Comparison of ENCODE assay signal across 24 cellular contexts in the genomic region with DNA sequence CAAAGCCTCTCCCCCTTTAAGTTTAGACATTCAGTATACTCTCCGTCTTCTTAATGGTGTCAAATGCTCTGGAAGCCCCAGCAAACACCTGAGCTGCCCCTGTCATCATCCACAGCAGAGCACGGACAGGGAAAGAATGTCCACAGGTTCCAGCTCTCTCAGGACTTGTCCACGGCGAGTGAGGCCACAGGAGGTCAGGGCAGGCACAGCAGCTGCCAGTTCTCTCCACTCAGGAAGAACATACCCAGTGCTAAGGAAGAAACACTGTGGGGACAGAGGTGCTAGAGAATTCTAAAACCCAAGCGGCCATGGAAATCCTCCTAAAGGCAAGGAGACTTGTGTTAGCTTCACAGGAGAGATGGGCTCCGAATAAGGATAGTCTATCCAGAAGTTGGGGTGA.
DNase-seq lines count a peak whose midpoint lies in the region; ATAC-seq, FAIRE-seq and TF ChIP-seq lines count a peak whose summit lies in the region.
"Had no signal": no experiment of that assay in that cellular context is flagged by ENCODE, and none has a peak within 500 bp of the region (broad histone marks: within the 10 kb centered on the region; RNA-seq: fewer than 3 reads in every experiment).

No MANE protein-coding gene starts in this region.

- H3K27ac ChIP-seq in right lobe of liver (no peak overlapping the region), HepG2 (ENCODE audit: extremely low read length, insufficient read depth, low read length) (no peak overlapping the region), KOPT-K1 (ENCODE audit: low read depth, low read length, poor library complexity, severe bottlenecking) (peak overlapping the region; percentile 96), dorsolateral prefrontal cortex (peak overlapping the region in 40 of 59 donors; percentile 0 to 94 (median 82))

- BruUV-seq in HepG2 (replicated peaks; lab: Mats Ljungman, UMichigan) = no TSS peak

- no peak for TF ChIP-seq RAD21 in HepG2 (CRISPR knock-in tag; IDR thresholded peaks at IDR 0.05)

- no peaks in the 10 kb centered on the region for H4K20me1 ChIP-seq in HepG2 (ENCODE audit: insufficient read depth, low read length)

- H3K9me3 ChIP-seq in right lobe of liver (no peaks in the 10 kb centered on the region), HepG2 (ENCODE audit: low read length) (no peaks in the 10 kb centered on the region), KOPT-K1 (ENCODE audit: insufficient read depth, low read length, poor library complexity, severe bottlenecking) (no peaks in the 10 kb centered on the region)

- WGBS in right lobe of liver (ENCODE audit: insufficient coverage, low coverage, low lambda C conversion rate, missing lambda C conversion rate) = 65% methylated on average over 6 of the region's 6 CpGs
- 7% methylated on average over 6 of the region's 6 CpGs for WGBS in HepG2 (ENCODE audit: low lambda C conversion rate)

- H2AFZ ChIP-seq in HepG2 (ENCODE audit: low read length) = no peak overlapping the region

- H3K9ac ChIP-seq in HepG2 (ENCODE audit: insufficient read depth, low read depth, low read length) = no peak overlapping the region

- CTCF ChIA-PET in HepG2 (lab: Yijun Ruan, JAX; ENCODE audit: low intra/inter-chr PET ratio, low total read pairs) = no interaction called here

- in situ Hi-C loops in HepG2 (cut with HindIII; ENCODE audit: extremely low pct_ligation_motif_present, low pct_unique_long_range_greater_than_20kb) = loop anchor here (5.0 kb wide), 1 partner anchor 196 kb away; no protein-coding TSS in a partner anchor

- no peak for TF ChIP-seq EP300 in HepG2 (IDR thresholded peaks at IDR 0.05; ENCODE audit: low read depth in 2 of 2, low read length in 2 of 2)
- no peak for TF ChIP-seq EP300 in HepG2 (CRISPR knock-in tag; IDR thresholded peaks at IDR 0.05; ENCODE audit: borderline replicate concordance)

- H3K4me2 ChIP-seq in HepG2 (ENCODE audit: low read depth, low read length) = no peak overlapping the region

- FAIRE-seq in HepG2 (lab: Jason Lieb, UNC) (no peak), GM12891 (lab: Jason Lieb, UNC) (no peak)

- DNase-seq in right lobe of liver (no peak), HepG2 (ENCODE audit: low spot score) (no peak), dorsolateral prefrontal cortex (no peak), GM12891 (ENCODE audit: insufficient read length, low spot score) (no peak), inferior parietal cortex (ENCODE audit: extremely low spot score) (no peak)
- DNase-seq in stimulated activated CD4-positive, alpha-beta T cell treated with anti-CD3 and anti-CD28 coated beads, Interleukin-4, amount 100 ng/mL, for 4 hours = no peak
- DNase-seq: Calu3; CD4-positive, alpha-beta memory T cell; DMS153; GF-D8; H7; HFFc6; KBM-7; MV-4-11; NCI-H1105 treated with DMSO at 0.1 percent for 48 hours; NCI-H2029 treated with DMSO at 0.1 percent for 48 hours; NCI-H226; NCI-H510A treated with DMSO at 0.1 percent for 48 hours; NCI-H748 treated with DMSO at 0.1 percent for 48 hours; NK-92 treated with Interleukin-12 subunit alpha and Interleukin-12 subunit beta, amount 100 ng/mL, for 24 hours; T-cell had no signal

- POLR2A ChIA-PET in HepG2 (lab: Yijun Ruan, JAX) = interaction anchor here (1.1 kb wide), 1 partner anchor 195 kb away, joined by 3 read pairs; no protein-coding TSS in a partner anchor

- intact Hi-C loops in right lobe of liver (cut with DNase I) = no loop called here
- intact Hi-C loops in HepG2 (cut with micrococcal nuclease; ENCODE audit: unreplicated experiment) = no loop called here
- intact Hi-C loops in dorsolateral prefrontal cortex (cut with DNase I) = loop anchor here in 1 of 2 donors (10.0 kb wide), 3 partner anchors 133 to 337 kb away; partner anchors contain the start of gene SERP2

- H3K79me2 ChIP-seq in HepG2 (ENCODE audit: insufficient read depth, low read length) = no peaks in the 10 kb centered on the region

- H3K4me3 ChIP-seq in right lobe of liver (no peak overlapping the region), HepG2 (replicated peaks in 1 of 3; ENCODE audit: insufficient read depth in 1 of 3, low read depth in 2 of 3, low read length in 3 of 3) (no peak overlapping the region), dorsolateral prefrontal cortex (no peak overlapping the region)

- H3K4me1 ChIP-seq in right lobe of liver (no peaks in the 10 kb centered on the region), HepG2 (ENCODE audit: insufficient read depth, low read length) (no peaks in the 10 kb centered on the region)

- no peak for TF ChIP-seq CTCF in right lobe of liver (IDR thresholded peaks at IDR 0.05)
- no peak for TF ChIP-seq CTCF in HepG2 (CRISPR knock-in tag; IDR thresholded peaks at IDR 0.05)
- TF ChIP-seq CTCF in dorsolateral prefrontal cortex (IDR thresholded peaks at IDR 0.05 in 54 of 56, conservative IDR thresholded peaks at IDR 0.05 in 2 of 56; ENCODE audit: low read depth in 1 of 56, partially characterized antibody in 56 of 56) = peak in 1 of 56 donors; percentile 13

- ATAC-seq in right lobe of liver = peak in 3 of 4 donors; percentile 31 to 43 (median 31)
- no peak for ATAC-seq in HepG2
- ATAC-seq: Panc1, SK-N-SH treated with all-trans-retinoic acid at 6 μM for 48 hours, T-cell had no signal

- no peaks in the 10 kb centered on the region for H3K27me3 ChIP-seq in right lobe of liver
- peaks cover 0 to 6% of the 10 kb centered on the region in 2 experiments; a peak in 1 of 5 replicates for H3K27me3 ChIP-seq in HepG2 (ENCODE audit: control insufficient read depth in 1 of 2, insufficient read depth in 2 of 2, low read length in 2 of 2)
- no peaks in the 10 kb centered on the region for H3K27me3 ChIP-seq in dorsolateral prefrontal cortex

- H3K36me3 ChIP-seq in right lobe of liver (no peaks in the 10 kb centered on the region), HepG2 (replicated peaks in 1 of 2; ENCODE audit: control insufficient read depth in 1 of 2, insufficient read depth in 2 of 2, low read length in 2 of 2) (no peaks in the 10 kb centered on the region), KOPT-K1 (ENCODE audit: insufficient read depth, low read length) (no peaks in the 10 kb centered on the region)

- TF ChIP-seq POLR2A in right lobe of liver (IDR thresholded peaks at IDR 0.05) (no peak), HepG2 (IDR thresholded peaks at IDR 0.05; ENCODE audit: insufficient read depth in 1 of 2, low read depth in 2 of 2, low read length in 2 of 2) (no peak), GM12891 (IDR thresholded peaks at IDR 0.05; ENCODE audit: low read depth, low read length) (no peak)

TF ChIP-seq in HepG2, 621 proteins besides CTCF, POLR2A, EP300 and RAD21 (continues in another document):
- TF ChIP-seq, protein P1, sequence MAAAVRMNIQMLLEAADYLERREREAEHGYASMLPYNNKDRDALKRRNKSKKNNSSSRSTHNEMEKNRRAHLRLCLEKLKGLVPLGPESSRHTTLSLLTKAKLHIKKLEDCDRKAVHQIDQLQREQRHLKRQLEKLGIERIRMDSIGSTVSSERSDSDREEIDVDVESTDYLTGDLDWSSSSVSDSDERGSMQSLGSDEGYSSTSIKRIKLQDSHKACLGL (CRISPR knock-in tag; IDR thresholded peaks at IDR 0.05) = no peak
- TF ChIP-seq STAG1 (CRISPR knock-in tag; IDR thresholded peaks at IDR 0.05) (no peak), ERF (CRISPR knock-in tag; IDR thresholded peaks at IDR 0.05) (no peak), ZNF484 (CRISPR knock-in tag; IDR thresholded peaks at IDR 0.05; ENCODE audit: borderline replicate concordance, low read depth) (no peak), ZNF547 (CRISPR knock-in tag; IDR thresholded peaks at IDR 0.05) (no peak), ZNF556 (CRISPR knock-in tag; IDR thresholded peaks at IDR 0.05; ENCODE audit: borderline replicate concordance) (no peak)

TF ChIP-seq in GM12891, 5 proteins besides CTCF, POLR2A, EP300 and RAD21:
- no peak for TF ChIP-seq TAF1 (IDR thresholded peaks at IDR 0.05; ENCODE audit: low read depth, low read length)
- TF ChIP-seq PAX5 (IDR thresholded peaks at IDR 0.05; ENCODE audit: insufficient read depth, low read length, severe bottlenecking) = no peak
- no peak for TF ChIP-seq POLR2AphosphoS5 (IDR thresholded peaks at IDR 0.05; ENCODE audit: low read depth, low read length)
- no peak for TF ChIP-seq SPI1 (IDR thresholded peaks at IDR 0.05; ENCODE audit: low read depth, low read length)
- no peak for TF ChIP-seq POU2F2 (IDR thresholded peaks at IDR 0.05; ENCODE audit: low read depth, low read length)

Comparison
In these comparisons a context has a peak if more than half of its experiments do, and no peak if none do; other contexts are left out.
1. H3K27ac ChIP-seq: peak in KOPT-K1 (single experiment) and dorsolateral prefrontal cortex (40 of 59); none in right lobe of liver (0 of 3) and HepG2 (single experiment).